22 cellular contexts compared by ENCODE assay signal in the genomic region with DNA sequence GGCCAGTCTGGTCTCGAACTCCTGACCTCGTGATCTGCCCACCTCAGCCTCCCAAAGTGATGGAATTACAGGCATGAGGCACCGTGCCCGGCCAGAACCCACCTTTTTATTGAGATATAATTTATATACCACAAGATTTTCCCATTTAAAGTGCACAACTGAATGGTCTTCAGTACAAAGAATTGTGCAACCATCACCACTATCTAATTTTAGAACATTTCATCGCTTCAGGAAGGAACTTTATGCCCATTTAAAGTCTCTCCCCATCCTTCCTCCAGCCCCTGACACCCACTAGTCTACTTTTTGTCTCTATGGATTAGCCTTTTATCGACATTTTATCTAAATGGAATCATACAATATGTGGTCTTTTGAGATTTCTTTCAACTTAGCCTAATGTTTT.
"Had no signal": no experiment of that assay in that cellular context is flagged by ENCODE, and none has a peak within 500 bp of the region (broad histone marks: within the 10 kb centered on the region; RNA-seq: fewer than 3 reads in every experiment).

No MANE protein-coding gene starts in this region.

- H3K9me3 ChIP-seq: breast epithelium, gastroesophageal sphincter, heart left ventricle, ovary, psoas muscle, right atrium auricular region, thyroid gland, upper lobe of right lung had no signal

- ATAC-seq: activated T-cell treated with anti-CD3 and anti-CD28 coated beads, Interleukin-2, amount 50 U/mL, for 4 hours; gastroesophageal sphincter; heart left ventricle; left cardiac atrium; natural killer cell treated with Interleukin-12 subunit alpha and Interleukin-12 subunit beta and Interleukin-15 and Interleukin-18, amount 100 ng/mL, for 72 hours; psoas muscle; upper lobe of right lung had no signal

- H3K27ac ChIP-seq: breast epithelium, coronary artery, gastroesophageal sphincter, heart left ventricle, ovary, psoas muscle, right atrium auricular region, thyroid gland, upper lobe of right lung had no signal

- FAIRE-seq: islet of Langerhans had no signal

- H3K27me3 ChIP-seq: breast epithelium, gastroesophageal sphincter, heart left ventricle, ovary, right atrium auricular region, thyroid gland, upper lobe of right lung had no signal

- DNase-seq: activated CD4-positive, alpha-beta T cell treated with anti-CD3 and anti-CD28 coated beads for 4 hours; activated CD4-positive, alpha-beta T cell treated with anti-CD3 and anti-CD28 coated beads, Interleukin-2, amount 50 U/mL, for 48 hours; activated CD4-positive, CD25-positive, alpha-beta regulatory T cell; activated CD8-positive, alpha-beta memory T cell treated with anti-CD3 and anti-CD28 coated beads, Interleukin-2, amount 50 U/mL, for 48 hours; activated naive CD4-positive, alpha-beta T cell; activated T-cell treated with anti-CD3 and anti-CD28 coated beads, Interleukin-2, amount 50 U/mL, for 4 hours; amniotic stem cell; endodermal cell; heart left ventricle; left cardiac atrium; midbrain; ovary; psoas muscle; substantia nigra; thyroid gland; upper lobe of right lung had no signal

- H3K4me1 ChIP-seq: breast epithelium, gastroesophageal sphincter, heart left ventricle, psoas muscle, right atrium auricular region, thyroid gland, upper lobe of right lung had no signal

- H3K4me3 ChIP-seq: breast epithelium, coronary artery, gastroesophageal sphincter, heart left ventricle, ovary, psoas muscle, right atrium auricular region, thyroid gland, upper lobe of right lung had no signal

- H3K36me3 ChIP-seq: breast epithelium, gastroesophageal sphincter, heart left ventricle, ovary, right atrium auricular region, thyroid gland, upper lobe of right lung had no signal
